ENCODE assay signal across 14 cellular contexts in genomic region chr13:73740681-73741080, GRCh38.
DNase-seq lines count a peak whose midpoint lies in the region; ATAC-seq and TF ChIP-seq lines count a peak whose summit lies in the region.
"Had no signal": no experiment of that assay in that cellular context is flagged by ENCODE, and none has a peak within 500 bp of the region (broad histone marks: within the 10 kb centered on the region; RNA-seq: fewer than 3 reads in every experiment).

No MANE protein-coding gene starts in this region.

- no peak overlapping the region for H2BK15ac ChIP-seq in mesenchymal stem cell (ENCODE audit: low read depth, poor library complexity, severe bottlenecking)

- H3K27me3 Mint-ChIP-seq in activated T-cell treated with anti-CD3 and anti-CD28 coated beads, Interleukin-2, amount 50 U/mL, for 72 hours (ENCODE audit: low read depth), result no peaks in the 10 kb centered on the region
- no peaks in the 10 kb centered on the region for H3K27me3 Mint-ChIP-seq in chondrocyte (ENCODE audit: low read depth)
- H3K27me3 Mint-ChIP-seq in activated CD4-positive, alpha-beta memory T cell treated with anti-CD3 and anti-CD28 coated beads, Interleukin-2, amount 10 ng/mL, durations not matched to agents 7 days and 5 days, result no peaks in the 10 kb centered on the region

- peaks cover 0 to 3% of the 10 kb centered on the region in 2 donors for H3K36me3 Mint-ChIP-seq in activated T-cell treated with anti-CD3 and anti-CD28 coated beads, Interleukin-2, amount 50 U/mL, for 72 hours (ENCODE audit: insufficient read depth in 2 of 2)
- H3K36me3 Mint-ChIP-seq in chondrocyte (ENCODE audit: low read depth), result peaks cover 2% of the 10 kb centered on the region
- H3K36me3 Mint-ChIP-seq in activated CD4-positive, alpha-beta memory T cell treated with anti-CD3 and anti-CD28 coated beads, Interleukin-2, amount 10 ng/mL, durations not matched to agents 7 days and 5 days (ENCODE audit: low read depth), result peaks cover 3% of the 10 kb centered on the region

- DNase-seq in activated T-cell treated with anti-CD3 and anti-CD28 coated beads, Interleukin-2, amount 50 U/mL, for 72 hours, result no peak
- no peak for DNase-seq in activated T-cell treated with anti-CD3 and anti-CD28 coated beads for 4 hours
- no peak for DNase-seq in chondrocyte (ENCODE audit: low spot score)
- DNase-seq in mesenchymal stem cell, result no peak
- no peak for DNase-seq in suprapubic skin (ENCODE audit: low spot score in 2 of 2)
- DNase-seq in NCI-H187 treated with DMSO at 0.1 percent for 48 hours (lab: John Stamatoyannopoulos, UW), result no peak
- no peak for DNase-seq in activated CD4-positive, alpha-beta memory T cell treated with anti-CD3 and anti-CD28 coated beads, Interleukin-2, amount 10 ng/mL, durations not matched to agents 7 days and 5 days
- DNase-seq: activated naive CD4-positive, alpha-beta T cell treated with Interleukin-2 at 50 U/mL for 16 hours; DND-41; effector CD8-positive, alpha-beta T cell; NCI-H2081 treated with DMSO at 0.1 percent for 48 hours; upper lobe of left lung had no signal

- H3K4me1 Mint-ChIP-seq in activated T-cell treated with anti-CD3 and anti-CD28 coated beads, Interleukin-2, amount 50 U/mL, for 72 hours (ENCODE audit: low read depth), result peaks cover 30% of the 10 kb centered on the region
- peaks cover 16% of the 10 kb centered on the region for H3K4me1 Mint-ChIP-seq in chondrocyte (ENCODE audit: low read depth)
- H3K4me1 Mint-ChIP-seq in activated CD4-positive, alpha-beta memory T cell treated with anti-CD3 and anti-CD28 coated beads, Interleukin-2, amount 10 ng/mL, durations not matched to agents 7 days and 5 days, result peaks cover 16% of the 10 kb centered on the region

- H3K79me1 ChIP-seq in mesenchymal stem cell (replicated peaks; ENCODE audit: low read length, poor library complexity, severe bottlenecking), result peaks cover 3% of the 10 kb centered on the region

- H3K4me2 ChIP-seq in mesenchymal stem cell (ENCODE audit: low read length, poor library complexity, severe bottlenecking), result no peak overlapping the region
- H3K4me2 ChIP-seq: KMS-11 had no signal

- H2BK120ac ChIP-seq in mesenchymal stem cell (ENCODE audit: low read depth, low read length), result no peak overlapping the region

- H4K8ac ChIP-seq in mesenchymal stem cell (ENCODE audit: low read length), result no peak overlapping the region

- POLR2A ChIA-PET in activated CD4-positive, alpha-beta memory T cell treated with anti-CD3 and anti-CD28 coated beads, Interleukin-2, amount 10 ng/mL, durations not matched to agents 7 days and 5 days (lab: Charles Lee), result no interaction called here

- no peak overlapping the region for H2AK5ac ChIP-seq in mesenchymal stem cell (ENCODE audit: low read length, severe bottlenecking)

- peak overlapping the region; percentile 20 for H3K27ac Mint-ChIP-seq in activated T-cell treated with anti-CD3 and anti-CD28 coated beads, Interleukin-2, amount 50 U/mL, for 72 hours
- H3K27ac Mint-ChIP-seq in chondrocyte (ENCODE audit: unreplicated experiment), result peak overlapping the region; percentile 57
- no peak overlapping the region for H3K27ac Mint-ChIP-seq in activated CD4-positive, alpha-beta memory T cell treated with anti-CD3 and anti-CD28 coated beads, Interleukin-2, amount 10 ng/mL, durations not matched to agents 7 days and 5 days

- H3K14ac ChIP-seq in mesenchymal stem cell (ENCODE audit: low read length in 2 of 2), result no peak overlapping the region

- ATAC-seq in activated T-cell treated with anti-CD3 and anti-CD28 coated beads, Interleukin-2, amount 50 U/mL, for 72 hours (replicated peaks in 1 of 2), result no peak
- no peak for ATAC-seq in HG03342 (IDR thresholded peaks at IDR 0.05; ENCODE audit: unreplicated experiment)

- peak overlapping the region in 1 of 2 experiments; percentile 79 for H3K4me3 ChIP-seq in mesenchymal stem cell (ENCODE audit: insufficient read depth in 1 of 2, low read depth in 1 of 2, low read length in 2 of 2)
- peak overlapping the region; percentile 3 for H3K4me3 ChIP-seq in suprapubic skin
- H3K4me3 ChIP-seq: upper lobe of left lung had no signal

- TF ChIP-seq POLR2A in suprapubic skin (IDR thresholded peaks at IDR 0.05), result no peak

- peak overlapping the region; percentile 79 for H3K9ac ChIP-seq in mesenchymal stem cell (ENCODE audit: low read length)
- H3K9ac ChIP-seq: KMS-11 had no signal

- H3K36me3 ChIP-seq in mesenchymal stem cell (ENCODE audit: control insufficient read depth in 1 of 2, insufficient read depth in 2 of 2, low read depth in 1 of 2, low read length in 2 of 2) (peaks cover 4 to 6% of the 10 kb centered on the region in 2 experiments), suprapubic skin (no peaks in the 10 kb centered on the region)
- H3K36me3 ChIP-seq: upper lobe of left lung had no signal

- H3K4me1 ChIP-seq in mesenchymal stem cell (ENCODE audit: control insufficient read depth, insufficient read depth, low read depth, low read length) (no peaks in the 10 kb centered on the region), suprapubic skin (no peaks in the 10 kb centered on the region)
- H3K4me1 ChIP-seq: upper lobe of left lung had no signal

- no peak overlapping the region for H3K18ac ChIP-seq in mesenchymal stem cell (ENCODE audit: low read depth in 1 of 2, low read length in 2 of 2)

- H3K9me3 ChIP-seq in mesenchymal stem cell (ENCODE audit: control insufficient read depth, low read length) (no peaks in the 10 kb centered on the region), suprapubic skin (no peaks in the 10 kb centered on the region)
- H3K9me3 ChIP-seq: upper lobe of left lung had no signal

- no peak overlapping the region for H2AFZ ChIP-seq in mesenchymal stem cell (ENCODE audit: low read depth, low read length)

- H3K4ac ChIP-seq in mesenchymal stem cell (ENCODE audit: low read depth in 1 of 2, low read length in 2 of 2), result no peak overlapping the region

- peak overlapping the region; percentile 46 to 70 for H3K4me3 Mint-ChIP-seq in activated T-cell treated with anti-CD3 and anti-CD28 coated beads, Interleukin-2, amount 50 U/mL, for 72 hours
- peak overlapping the region; percentile 9 for H3K4me3 Mint-ChIP-seq in chondrocyte (ENCODE audit: unreplicated experiment)
- no peak overlapping the region for H3K4me3 Mint-ChIP-seq in activated CD4-positive, alpha-beta memory T cell treated with anti-CD3 and anti-CD28 coated beads, Interleukin-2, amount 10 ng/mL, durations not matched to agents 7 days and 5 days

- H3K27me3 ChIP-seq in mesenchymal stem cell (ENCODE audit: control insufficient read depth in 1 of 2, insufficient read depth in 1 of 2, low read length in 2 of 2) (no peaks in the 10 kb centered on the region), suprapubic skin (no peaks in the 10 kb centered on the region)
- H3K27me3 ChIP-seq: upper lobe of left lung had no signal

- no peaks in the 10 kb centered on the region for H3K9me3 Mint-ChIP-seq in activated T-cell treated with anti-CD3 and anti-CD28 coated beads, Interleukin-2, amount 50 U/mL, for 72 hours
- H3K9me3 Mint-ChIP-seq in chondrocyte (ENCODE audit: low read depth), result no peaks in the 10 kb centered on the region
- no peaks in the 10 kb centered on the region for H3K9me3 Mint-ChIP-seq in activated CD4-positive, alpha-beta memory T cell treated with anti-CD3 and anti-CD28 coated beads, Interleukin-2, amount 10 ng/mL, durations not matched to agents 7 days and 5 days

- WGBS in mesenchymal stem cell, result 70% methylated on average over 4 of the region's 5 CpGs
- 71% methylated on average over 5 of the region's 5 CpGs for WGBS in suprapubic skin

- no peak overlapping the region for H2BK12ac ChIP-seq in mesenchymal stem cell (ENCODE audit: low read length in 2 of 2)

- H3K27ac ChIP-seq in mesenchymal stem cell (ENCODE audit: low read length, poor library complexity, severe bottlenecking) (no peak overlapping the region), suprapubic skin (no peak overlapping the region)
- H3K27ac ChIP-seq: KMS-11, upper lobe of left lung had no signal

- no peak overlapping the region for H2BK5ac ChIP-seq in mesenchymal stem cell (ENCODE audit: low read depth, low read length, poor library complexity, severe bottlenecking)

- TF ChIP-seq EP300 in suprapubic skin (IDR thresholded peaks at IDR 0.05), result no peak

- no peak overlapping the region for H3K23ac ChIP-seq in mesenchymal stem cell (ENCODE audit: low read length in 2 of 2)

- CTCF ChIA-PET in activated CD4-positive, alpha-beta memory T cell treated with anti-CD3 and anti-CD28 coated beads, Interleukin-2, amount 10 ng/mL, durations not matched to agents 7 days and 5 days (lab: Charles Lee), result interaction anchor here (1.2 kb wide), 1 partner anchor 22 kb away, joined by 3 read pairs; no protein-coding TSS in a partner anchor

- no peak overlapping the region for H4K91ac ChIP-seq in mesenchymal stem cell (ENCODE audit: low read length)

- no peak for TF ChIP-seq CTCF in chondrocyte (IDR thresholded peaks at IDR 0.05)
- no peak for TF ChIP-seq CTCF in suprapubic skin (IDR thresholded peaks at IDR 0.05)
